In the genomic region with DNA sequence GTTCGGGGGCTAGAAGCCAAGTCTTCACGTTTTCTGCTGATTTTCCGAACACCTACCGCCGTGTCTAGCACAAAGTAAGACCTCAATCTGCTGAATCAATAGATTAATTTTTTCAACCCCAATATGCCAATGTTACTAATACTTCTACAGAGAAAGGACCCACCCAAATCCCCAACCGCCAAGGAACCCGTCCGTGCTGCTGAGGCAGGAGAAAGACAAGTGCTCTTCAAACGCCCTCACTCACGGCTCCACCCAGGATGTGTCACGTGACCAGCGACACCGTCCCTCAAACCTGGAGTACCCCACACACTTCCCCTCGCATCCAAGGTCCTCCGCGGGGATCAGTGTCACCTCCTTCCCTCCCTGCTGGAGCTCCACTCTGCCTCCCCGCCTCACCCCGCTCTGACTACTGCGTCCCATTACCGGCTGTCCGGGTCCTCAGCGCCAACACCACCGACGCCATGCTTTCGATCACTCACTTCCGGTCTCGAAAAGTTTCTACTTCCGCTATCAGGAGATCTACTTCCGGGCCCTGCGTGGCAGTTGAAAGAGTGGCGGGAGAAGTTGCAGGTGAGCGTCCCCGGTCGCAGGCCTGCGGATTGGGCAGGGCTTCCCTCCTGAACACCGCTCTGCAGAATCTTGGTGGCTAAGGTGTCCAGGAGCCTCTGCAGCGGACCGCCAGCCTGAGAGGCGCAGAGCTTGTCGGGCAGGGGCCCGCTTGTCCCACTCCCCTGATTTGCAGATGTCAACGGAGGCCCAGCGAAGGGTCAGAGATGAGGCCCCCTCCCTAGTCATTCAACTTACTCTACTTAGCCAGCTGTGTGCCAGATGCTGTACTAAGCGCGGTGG, we compare ENCODE assay signal across 8 cellular contexts. TPM values are rescaled to one million over a fixed set of nuclear protein-coding genes. Genes with fewer than 3 reads are reported as not detected.
DNase-seq lines count a peak whose midpoint lies in the region; ATAC-seq and TF ChIP-seq lines count a peak whose summit lies in the region.

A gene with protein sequence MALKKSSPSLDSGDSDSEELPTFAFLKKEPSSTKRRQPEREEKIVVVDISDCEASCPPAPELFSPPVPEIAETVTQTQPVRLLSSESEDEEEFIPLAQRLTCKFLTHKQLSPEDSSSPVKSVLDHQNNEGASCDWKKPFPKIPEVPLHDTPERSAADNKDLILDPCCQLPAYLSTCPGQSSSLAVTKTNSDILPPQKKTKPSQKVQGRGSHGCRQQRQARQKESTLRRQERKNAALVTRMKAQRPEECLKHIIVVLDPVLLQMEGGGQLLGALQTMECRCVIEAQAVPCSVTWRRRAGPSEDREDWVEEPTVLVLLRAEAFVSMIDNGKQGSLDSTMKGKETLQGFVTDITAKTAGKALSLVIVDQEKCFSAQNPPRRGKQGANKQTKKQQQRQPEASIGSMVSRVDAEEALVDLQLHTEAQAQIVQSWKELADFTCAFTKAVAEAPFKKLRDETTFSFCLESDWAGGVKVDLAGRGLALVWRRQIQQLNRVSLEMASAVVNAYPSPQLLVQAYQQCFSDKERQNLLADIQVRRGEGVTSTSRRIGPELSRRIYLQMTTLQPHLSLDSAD (plus strand): TSS at position 522 of the 849 bp plus-strand sequence. CDS start 1,980 bp downstream, outside the sequence.
A gene (minus strand): TSS at position 477 of the 849 bp plus-strand sequence. CDS start 14 bp downstream, at position 463.

- H3K9me3 ChIP-seq in OCI-LY7 (ENCODE audit: low read length) (no peaks in the 10 kb centered on the region), mucosa of rectum (ENCODE audit: control insufficient read depth in 2 of 2, low read length in 2 of 2) (no peaks in the 10 kb centered on the region)

- BruUV-seq in OCI-LY7 (replicated peaks; lab: Mats Ljungman, UMichigan): no TSS peak

- H4K20me1 ChIP-seq in OCI-LY7 (ENCODE audit: insufficient read depth, low read length): no peaks in the 10 kb centered on the region

- H3K27me3 ChIP-seq in mucosa of rectum (ENCODE audit: control insufficient read depth in 2 of 2, insufficient read depth in 2 of 2, low read length in 2 of 2): no peaks in the 10 kb centered on the region

- H3K4me3 ChIP-seq in OCI-LY7 (ENCODE audit: low read depth, low read length, poor library complexity, severe bottlenecking) (peak within 1 kb of the TSS; percentile 91), epithelial cell of proximal tubule (ENCODE audit: low read depth, low read length) (peak within 1 kb of the TSS; percentile 89), mucosa of rectum (ENCODE audit: low read length in 2 of 2) (peak within 1 kb of the TSS; percentile 93 to 100)

- H3K9me2 ChIP-seq in OCI-LY7 (ENCODE audit: insufficient read depth, low read length): no peaks in the 10 kb centered on the region

- ATAC-seq in GM21423 (IDR thresholded peaks at IDR 0.05; ENCODE audit: unreplicated experiment): peak; percentile 91

- H3K36me3 ChIP-seq in OCI-LY7 (ENCODE audit: insufficient read depth, low read length): peaks cover 67% of the 10 kb centered on the region
- H3K36me3 ChIP-seq in mucosa of rectum (ENCODE audit: control insufficient read depth in 2 of 2, insufficient read depth in 2 of 2, low read length in 2 of 2): peaks cover 22 to 29% of the 10 kb centered on the region in 2 donors

- peak within 1 kb of the TSS; percentile 77 for H2AFZ ChIP-seq in OCI-LY7 (ENCODE audit: low read length)

- peaks cover 27% of the 10 kb centered on the region for H3K79me2 ChIP-seq in OCI-LY7 (ENCODE audit: insufficient read depth, low read depth, low read length)

- H3K4me1 ChIP-seq in OCI-LY7 (ENCODE audit: insufficient read depth, low read length, poor library complexity, severe bottlenecking) (peaks cover 15% of the 10 kb centered on the region), mucosa of rectum (ENCODE audit: control insufficient read depth in 2 of 2, insufficient read depth in 2 of 2, low read length in 2 of 2) (peaks cover 19 to 23% of the 10 kb centered on the region in 2 donors)

- TF ChIP-seq CTCF in OCI-LY7 (conservative IDR thresholded peaks at IDR 0.05; ENCODE audit: low read length) (no peak), epithelial cell of proximal tubule (conservative IDR thresholded peaks at IDR 0.05; ENCODE audit: low read depth, low read length) (no peak)

- in situ Hi-C loops in Caki2 (cut with HindIII; ENCODE audit: low pct_unique_long_range_greater_than_20kb, low sequenced_read_pairs): no loop called here

- H3K9ac ChIP-seq in mucosa of rectum (ENCODE audit: low read depth in 1 of 2, low read length in 2 of 2): peak within 1 kb of the TSS; percentile 90 to 100

- DNase-seq in Caki2 (ENCODE audit: low read depth): peak; percentile 95
- peak; percentile 85 for DNase-seq in HuH-7 (ENCODE audit: low spot score)
- peak; percentile 95 for DNase-seq in OCI-LY7 (ENCODE audit: low spot score)
- DNase-seq in activated T-cell treated with anti-CD3 and anti-CD28 coated beads for 1 hour (ENCODE audit: low read depth): peak; percentile 74
- DNase-seq in epithelial cell of proximal tubule (ENCODE audit: low read depth): peak; percentile 54
- peak; percentile 73 to 75 for DNase-seq in stimulated activated CD8-positive, alpha-beta memory T cell treated with anti-CD3 and anti-CD28 coated beads, Interleukin-4, amount 100 ng/mL, for 4 hours (ENCODE audit: low read depth in 2 of 2, low spot score in 1 of 2)

- H3K4me2 ChIP-seq in OCI-LY7 (ENCODE audit: low read length): peak within 1 kb of the TSS; percentile 77

- POLR2A ChIA-PET in OCI-LY7 (lab: Charles Lee): interaction anchor here (0.6 to 4.7 kb wide), 7 partner anchors 11 to 292 kb away, joined by 3 to 33 read pairs (median 8); a partner anchor contains a TSS

- intact Hi-C loops in OCI-LY7 (cut with micrococcal nuclease; ENCODE audit: unreplicated experiment): loop anchor here (1.0 kb wide), 1 partner anchor 24 kb away; a partner anchor contains a TSS

- CTCF ChIA-PET in OCI-LY7 (lab: Charles Lee; ENCODE audit: unreplicated experiment): interaction anchor here (0.6 to 1.0 kb wide), 2 partner anchors 25 to 105 kb away, joined by 3 to 4 read pairs; a partner anchor contains a TSS

- peak within 1 kb of the TSS; percentile 83 for H3K27ac ChIP-seq in OCI-LY7 (ENCODE audit: low read depth, low read length, poor library complexity, severe bottlenecking)
- peak within 1 kb of the TSS; percentile 95 to 99 for H3K27ac ChIP-seq in mucosa of rectum (ENCODE audit: low read depth in 2 of 2, low read length in 2 of 2)

RNA-seq across cellular contexts. Expression of the first gene that starts in this region (rescaled TPM):
- 16.9 and 19.0 TPM in 2 replicates for total RNA-seq in Caki2 (2014; rRNA removed; shearing (Covaris generic); ENCODE audit: low replicate concordance)
- total RNA-seq in OCI-LY7 (2014; rRNA removed; shearing (Covaris generic)): 25.2 and 34.0 TPM in 2 replicates
- total RNA-seq in OCI-LY7 (2022) (34.2 and 38.2 TPM in 2 replicates), epithelial cell of proximal tubule (13.2 and 13.8 TPM in 2 replicates)

RNA-seq across cellular contexts. Expression of the second gene that starts in this region (rescaled TPM):
- 62.3 and 126 TPM in 2 replicates for total RNA-seq in Caki2 (2014; rRNA removed; shearing (Covaris generic); ENCODE audit: low replicate concordance)
- 80.2 and 85.1 TPM in 2 replicates for total RNA-seq in OCI-LY7 (2014; rRNA removed; shearing (Covaris generic))
- 63.9 and 68.8 TPM in 2 replicates for total RNA-seq in OCI-LY7 (2022)
- 100 and 158 TPM in 2 replicates for total RNA-seq in epithelial cell of proximal tubule

Comparison
In these comparisons a context has a peak if more than half of its experiments do, and no peak if none do; other contexts are left out.
1. Peak in every context shown above with its lines: DNase-seq, ATAC-seq, H3K4me3 ChIP-seq and H3K27ac ChIP-seq.